Comparison of ENCODE assay signal across 11 cellular contexts in genomic region chr6:37038297-37039198, GRCh38. TPM values are rescaled to one million over a fixed set of nuclear protein-coding genes. Genes with fewer than 3 reads are reported as not detected.
DNase-seq lines count a peak whose midpoint lies in the region; ATAC-seq, FAIRE-seq and TF ChIP-seq lines count a peak whose summit lies in the region.
"Had no signal": no experiment of that assay in that cellular context is flagged by ENCODE, and none has a peak within 500 bp of the region (broad histone marks: within the 10 kb centered on the region; RNA-seq: fewer than 3 reads in every experiment).

No MANE protein-coding gene starts in this region.

- no peaks in the 10 kb centered on the region for H3K79me2 ChIP-seq in neural progenitor cell (ENCODE audit: low read depth)

- 44 to 45% (median 44%) methylated on average over 13 of the region's 13 CpGs for WGBS in ovary, 3 donors
- WGBS in spleen, 5 donors, result 80 to 85% (median 82%) methylated on average over 13 of the region's 13 CpGs

- no peak overlapping the region for H3K27ac Mint-ChIP-seq in neural progenitor cell
- H3K27ac Mint-ChIP-seq: activated T-cell treated with anti-CD3 and anti-CD28 coated beads, Interleukin-2, amount 50 U/mL, for 72 hours had no signal

- H3K4me3 Mint-ChIP-seq in neural progenitor cell, result no peak overlapping the region
- H3K4me3 Mint-ChIP-seq: activated T-cell treated with anti-CD3 and anti-CD28 coated beads, Interleukin-2, amount 50 U/mL, for 72 hours; naive thymus-derived CD4-positive, alpha-beta T cell had no signal

- H3K36me3 Mint-ChIP-seq in neural progenitor cell, result no peaks in the 10 kb centered on the region

- H3K27ac ChIP-seq in ovary (peak overlapping the region in 1 of 2 donors; percentile 47), neural progenitor cell (no peak overlapping the region), spleen (peak overlapping the region in 1 of 8 donors; percentile 5)
- H3K27ac ChIP-seq: epithelial cell of prostate had no signal

- no peaks in the 10 kb centered on the region for H3K9me3 ChIP-seq in ovary
- no peaks in the 10 kb centered on the region for H3K9me3 ChIP-seq in neural progenitor cell (ENCODE audit: low read depth)
- no peaks in the 10 kb centered on the region for H3K9me3 ChIP-seq in spleen

- no peak overlapping the region for H3K9ac ChIP-seq in neural progenitor cell

- peaks cover 9% of the 10 kb centered on the region for H3K4me1 Mint-ChIP-seq in neural progenitor cell

- H3K27me3 Mint-ChIP-seq in neural progenitor cell (ENCODE audit: insufficient read depth, low read depth), result peaks cover 2% of the 10 kb centered on the region
- H3K27me3 Mint-ChIP-seq: naive thymus-derived CD4-positive, alpha-beta T cell had no signal

- H3K4me3 ChIP-seq in fibroblast of mammary gland (ENCODE audit: control insufficient read depth, low read depth, low read length) (no peak overlapping the region), ovary (no peak overlapping the region), neural progenitor cell (no peak overlapping the region), spleen (no peak overlapping the region)

- TF ChIP-seq EP300 in ovary (IDR thresholded peaks at IDR 0.05), result peak; percentile 80

- TF ChIP-seq CTCF in fibroblast of mammary gland (conservative IDR thresholded peaks at IDR 0.05; ENCODE audit: control insufficient read depth, insufficient read depth, low read depth, low read length), result no peak
- no peak for TF ChIP-seq CTCF in ovary (IDR thresholded peaks at IDR 0.05)
- TF ChIP-seq CTCF in neural progenitor cell (IDR thresholded peaks at IDR 0.05), result no peak
- TF ChIP-seq CTCF in spleen (IDR thresholded peaks at IDR 0.05 in 8 of 11, conservative IDR thresholded peaks at IDR 0.05 in 3 of 11), result no peak

- peaks cover 4% of the 10 kb centered on the region for H3K4me1 ChIP-seq in ovary (ENCODE audit: insufficient read depth)
- H3K4me1 ChIP-seq in neural progenitor cell, result no peaks in the 10 kb centered on the region
- H3K4me1 ChIP-seq in spleen, result peaks cover 0 to 21% (median 4%) of the 10 kb centered on the region in 6 donors

- FAIRE-seq in GM12892 (lab: Jason Lieb, UNC), result no peak

- ATAC-seq in GM18867 (IDR thresholded peaks at IDR 0.05; ENCODE audit: unreplicated experiment), result no peak
- ATAC-seq: activated T-cell treated with anti-CD3 and anti-CD28 coated beads, Interleukin-2, amount 50 U/mL, for 72 hours had no signal

- no peak overlapping the region for H2AFZ ChIP-seq in neural progenitor cell (replicated peaks)

- H3K36me3 ChIP-seq in ovary (no peaks in the 10 kb centered on the region), neural progenitor cell (no peaks in the 10 kb centered on the region), spleen (peaks cover 0 to 22% (median 2%) of the 10 kb centered on the region in 6 donors)

- H3K4me2 ChIP-seq in neural progenitor cell, result no peak overlapping the region

- no peaks in the 10 kb centered on the region for H3K9me3 Mint-ChIP-seq in neural progenitor cell
- H3K9me3 Mint-ChIP-seq: activated T-cell treated with anti-CD3 and anti-CD28 coated beads, Interleukin-2, amount 50 U/mL, for 72 hours had no signal

- no peaks in the 10 kb centered on the region for H3K27me3 ChIP-seq in ovary
- no peaks in the 10 kb centered on the region for H3K27me3 ChIP-seq in neural progenitor cell
- H3K27me3 ChIP-seq in spleen (replicated peaks in 1 of 7), result no peaks in the 10 kb centered on the region

- TF ChIP-seq POLR2A in ovary (IDR thresholded peaks at IDR 0.05) (no peak), GM12892 (IDR thresholded peaks at IDR 0.05; ENCODE audit: low read depth, low read length) (no peak), spleen (IDR thresholded peaks at IDR 0.05) (no peak)

- intact Hi-C loops in ovary (cut with DNase I) (no loop called here), spleen (cut with DNase I; ENCODE audit: low total_unique reads) (no loop called here)

- H3F3A ChIP-seq in neural progenitor cell (ENCODE audit: low read depth), result no peaks in the 10 kb centered on the region

- no peaks in the 10 kb centered on the region for H4K20me1 ChIP-seq in neural progenitor cell (ENCODE audit: low read depth)

- peak; percentile 21 for DNase-seq in DMS79 (lab: John Stamatoyannopoulos, UW)
- DNase-seq in SHP77 (lab: John Stamatoyannopoulos, UW), result peak; percentile 23 to 50
- peak; percentile 74 for DNase-seq in fibroblast of mammary gland (ENCODE audit: low read depth)
- peak; percentile 74 to 89 (median 84) for DNase-seq in ovary
- DNase-seq in GM12892 (ENCODE audit: insufficient read length), result no peak
- no peak for DNase-seq in neural progenitor cell (ENCODE audit: low spot score)
- DNase-seq in spleen, result no peak
- DNase-seq: activated T-cell treated with anti-CD3 and anti-CD28 coated beads, Interleukin-2, amount 50 U/mL, for 72 hours; naive thymus-derived CD4-positive, alpha-beta T cell had no signal

RNA-seq across cellular contexts. Expression of gene FGD2, which starts 33.1 kb away (rescaled TPM):
- total RNA-seq in ovary, result 10 to 100 TPM in 3 of 7 donors, 1 to 10 TPM in 4; 3.4 to 13.6 (median 5.2) TPM
- polyA plus RNA-seq in ovary, result 1 to 10 TPM; 2.3 to 4.0 TPM
- 19.4 TPM for polyA plus RNA-seq in GM12892 (2012; ENCODE audit: missing spikeins)
- total RNA-seq in neural progenitor cell (ENCODE audit: low replicate concordance), result 0.06 and 0.12 TPM in 2 replicates
- 100 to 1,000 TPM; 200 to 426 (median 316) TPM for total RNA-seq in spleen
- polyA plus RNA-seq in spleen, result 100 to 1,000 TPM in 1 of 3 donors, 10 to 100 TPM in 2; 63.4 to 121 (median 84.2) TPM

RNA-seq across cellular contexts. Expression of gene MTCH1, which starts 52.6 kb away (rescaled TPM):
- total RNA-seq in ovary, result 100 to 1,000 TPM; 127 to 223 (median 186) TPM
- polyA plus RNA-seq in ovary, result 100 to 1,000 TPM; 114 to 164 TPM
- 75.2 TPM for polyA plus RNA-seq in GM12892 (2012; ENCODE audit: missing spikeins)
- total RNA-seq in neural progenitor cell (ENCODE audit: low replicate concordance), result 144 and 250 TPM in 2 replicates
- total RNA-seq in spleen, result 100 to 1,000 TPM; 135 to 191 (median 162) TPM
- polyA plus RNA-seq in spleen, result 100 to 1,000 TPM in 2 of 3 donors, 10 to 100 TPM in 1; 87.3 to 144 (median 134) TPM

Comparison
In these comparisons a context has a peak if more than half of its experiments do, and no peak if none do; other contexts are left out.
1. DNase-seq: peak in DMS79 (single experiment), SHP77 (2 of 2), fibroblast of mammary gland (single experiment) and ovary (5 of 5); none in GM12892 (single experiment), neural progenitor cell (single experiment) and spleen (single experiment).
2. RNA of gene FGD2, which starts 33.1 kb away (total RNA-seq): 200 to 426 TPM in spleen; 3.4 to 13.6 TPM in ovary and 0.06 to 0.12 TPM in neural progenitor cell; every median in the first group is over 10 times any median in the second.